1 cellular context compared by ENCODE assay signal in the genomic region with DNA sequence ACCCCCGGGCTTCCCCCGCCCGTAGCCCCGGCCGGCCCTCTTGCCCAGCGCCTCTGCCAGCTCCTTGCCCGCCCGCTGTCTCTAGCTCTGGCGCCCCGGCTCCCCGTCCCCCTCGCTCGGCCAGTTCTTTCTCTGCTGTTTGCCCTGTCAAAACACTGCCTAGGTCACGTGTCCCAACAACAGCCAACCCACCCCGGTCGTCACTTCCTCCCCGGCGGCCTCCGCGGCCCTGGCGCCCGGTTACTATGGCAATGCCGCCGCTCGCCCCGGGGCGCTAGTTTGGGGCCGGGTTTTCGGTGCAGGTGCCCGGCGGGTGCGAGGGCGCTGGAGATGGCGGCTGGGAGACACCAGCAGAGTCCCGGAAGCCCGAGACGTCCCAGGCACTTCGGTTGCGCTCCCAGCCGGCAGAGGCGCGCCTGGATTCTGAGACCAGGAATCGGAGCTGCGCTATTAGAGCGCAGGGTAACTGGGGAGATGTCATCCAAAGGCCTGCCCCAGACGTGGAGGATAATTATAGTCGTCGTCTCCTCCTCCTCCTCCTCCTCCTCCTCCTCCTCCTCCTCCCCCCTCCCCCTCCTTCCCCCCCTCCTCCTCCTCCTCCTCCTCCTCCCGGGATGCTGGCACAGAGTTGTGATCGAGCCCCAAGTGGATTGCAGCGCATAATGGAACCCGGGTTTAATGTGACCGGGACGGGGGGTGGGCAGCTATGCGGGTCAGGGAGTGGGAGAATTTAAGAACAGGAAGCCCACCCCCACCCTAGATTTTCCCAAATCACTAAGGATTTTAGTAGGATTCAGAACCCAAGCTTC.
TF ChIP-seq lines count a peak whose summit lies in the region.

A gene with protein sequence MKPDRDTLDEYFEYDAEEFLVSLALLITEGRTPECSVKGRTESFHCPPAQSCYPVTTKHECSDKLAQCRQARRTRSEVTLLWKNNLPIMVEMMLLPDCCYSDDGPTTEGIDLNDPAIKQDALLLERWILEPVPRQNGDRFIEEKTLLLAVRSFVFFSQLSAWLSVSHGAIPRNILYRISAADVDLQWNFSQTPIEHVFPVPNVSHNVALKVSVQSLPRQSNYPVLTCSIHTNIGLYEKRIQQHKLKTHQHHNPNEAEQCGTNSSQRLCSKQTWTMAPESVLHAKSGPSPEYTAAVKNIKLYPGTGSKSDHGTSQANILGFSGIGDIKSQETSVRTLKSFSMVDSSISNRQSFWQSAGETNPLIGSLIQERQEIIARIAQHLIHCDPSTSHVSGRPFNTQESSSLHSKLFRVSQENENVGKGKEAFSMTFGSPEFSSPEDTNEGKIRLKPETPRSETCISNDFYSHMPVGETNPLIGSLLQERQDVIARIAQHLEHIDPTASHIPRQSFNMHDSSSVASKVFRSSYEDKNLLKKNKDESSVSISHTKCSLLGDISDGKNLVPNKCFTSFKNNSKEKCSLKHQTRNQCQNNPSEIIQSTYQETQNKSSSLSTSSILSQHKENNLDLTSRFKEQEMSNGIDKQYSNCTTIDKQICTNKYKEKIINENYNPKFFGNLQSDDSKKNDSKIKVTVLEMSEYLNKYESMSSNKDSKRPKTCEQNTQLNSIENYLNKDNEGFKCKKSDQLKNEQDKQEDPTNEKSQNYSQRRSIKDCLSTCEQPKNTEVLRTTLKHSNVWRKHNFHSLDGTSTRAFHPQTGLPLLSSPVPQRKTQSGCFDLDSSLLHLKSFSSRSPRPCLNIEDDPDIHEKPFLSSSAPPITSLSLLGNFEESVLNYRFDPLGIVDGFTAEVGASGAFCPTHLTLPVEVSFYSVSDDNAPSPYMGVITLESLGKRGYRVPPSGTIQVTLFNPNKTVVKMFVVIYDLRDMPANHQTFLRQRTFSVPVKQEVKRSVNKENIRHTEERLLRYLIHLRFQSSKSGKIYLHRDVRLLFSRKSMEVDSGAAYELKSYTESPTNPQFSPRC (minus strand): TSS at position 157 of the 809 bp plus-strand sequence. CDS start 1,367 bp downstream, outside the sequence.

TF ChIP-seq in HepG2, 621 proteins besides CTCF, POLR2A, EP300 and RAD21 (continued from another document and continues in another):
- TF ChIP-seq HMGXB4 (CRISPR knock-in tag; IDR thresholded peaks at IDR 0.05; ENCODE audit: borderline replicate concordance in 1 of 2, low read depth in 1 of 2) = peak; percentile 31 to 66; a peak in 2 of 4 replicates
- TF ChIP-seq ZNF253 (CRISPR knock-in tag; IDR thresholded peaks at IDR 0.05; ENCODE audit: borderline replicate concordance) = no peak
- TF ChIP-seq, protein P1, sequence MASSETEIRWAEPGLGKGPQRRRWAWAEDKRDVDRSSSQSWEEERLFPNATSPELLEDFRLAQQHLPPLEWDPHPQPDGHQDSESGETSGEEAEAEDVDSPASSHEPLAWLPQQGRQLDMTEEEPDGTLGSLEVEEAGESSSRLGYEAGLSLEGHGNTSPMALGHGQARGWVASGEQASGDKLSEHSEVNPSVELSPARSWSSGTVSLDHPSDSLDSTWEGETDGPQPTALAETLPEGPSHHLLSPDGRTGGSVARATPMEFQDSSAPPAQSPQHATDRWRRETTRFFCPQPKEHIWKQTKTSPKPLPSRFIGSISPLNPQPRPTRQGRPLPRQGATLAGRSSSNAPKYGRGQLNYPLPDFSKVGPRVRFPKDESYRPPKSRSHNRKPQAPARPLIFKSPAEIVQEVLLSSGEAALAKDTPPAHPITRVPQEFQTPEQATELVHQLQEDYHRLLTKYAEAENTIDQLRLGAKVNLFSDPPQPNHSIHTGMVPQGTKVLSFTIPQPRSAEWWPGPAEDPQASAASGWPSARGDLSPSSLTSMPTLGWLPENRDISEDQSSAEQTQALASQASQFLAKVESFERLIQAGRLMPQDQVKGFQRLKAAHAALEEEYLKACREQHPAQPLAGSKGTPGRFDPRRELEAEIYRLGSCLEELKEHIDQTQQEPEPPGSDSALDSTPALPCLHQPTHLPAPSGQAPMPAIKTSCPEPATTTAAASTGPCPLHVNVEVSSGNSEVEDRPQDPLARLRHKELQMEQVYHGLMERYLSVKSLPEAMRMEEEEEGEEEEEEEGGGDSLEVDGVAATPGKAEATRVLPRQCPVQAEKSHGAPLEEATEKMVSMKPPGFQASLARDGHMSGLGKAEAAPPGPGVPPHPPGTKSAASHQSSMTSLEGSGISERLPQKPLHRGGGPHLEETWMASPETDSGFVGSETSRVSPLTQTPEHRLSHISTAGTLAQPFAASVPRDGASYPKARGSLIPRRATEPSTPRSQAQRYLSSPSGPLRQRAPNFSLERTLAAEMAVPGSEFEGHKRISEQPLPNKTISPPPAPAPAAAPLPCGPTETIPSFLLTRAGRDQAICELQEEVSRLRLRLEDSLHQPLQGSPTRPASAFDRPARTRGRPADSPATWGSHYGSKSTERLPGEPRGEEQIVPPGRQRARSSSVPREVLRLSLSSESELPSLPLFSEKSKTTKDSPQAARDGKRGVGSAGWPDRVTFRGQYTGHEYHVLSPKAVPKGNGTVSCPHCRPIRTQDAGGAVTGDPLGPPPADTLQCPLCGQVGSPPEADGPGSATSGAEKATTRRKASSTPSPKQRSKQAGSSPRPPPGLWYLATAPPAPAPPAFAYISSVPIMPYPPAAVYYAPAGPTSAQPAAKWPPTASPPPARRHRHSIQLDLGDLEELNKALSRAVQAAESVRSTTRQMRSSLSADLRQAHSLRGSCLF (CRISPR knock-in tag; IDR thresholded peaks at IDR 0.05; ENCODE audit: borderline replicate concordance) = no peak
- peak; percentile 26; the same call in 1 of the 2 replicates for TF ChIP-seq PAXIP1 (CRISPR knock-in tag; conservative IDR thresholded peaks at IDR 0.05)
- peak; percentile 37; the same call in 1 of the 2 replicates for TF ChIP-seq POGK (CRISPR knock-in tag; conservative IDR thresholded peaks at IDR 0.05)
- TF ChIP-seq ZMAT3 (CRISPR knock-in tag; conservative IDR thresholded peaks at IDR 0.05) = no peak
- TF ChIP-seq NR2C2 (CRISPR knock-in tag; IDR thresholded peaks at IDR 0.05; ENCODE audit: borderline replicate concordance) = no peak
- no peak for TF ChIP-seq ZNF468 (CRISPR knock-in tag; IDR thresholded peaks at IDR 0.05)
- TF ChIP-seq, protein P2, sequence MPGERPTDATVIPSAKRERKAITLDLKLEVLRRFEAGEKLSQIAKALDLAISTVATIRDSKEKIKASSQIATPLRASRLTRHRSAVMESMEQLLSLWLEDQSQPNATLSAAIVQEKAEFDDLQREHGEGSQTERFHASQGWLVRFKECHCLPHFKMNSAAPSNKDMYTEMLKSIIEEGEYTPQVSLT (CRISPR knock-in tag; IDR thresholded peaks at IDR 0.05; ENCODE audit: borderline replicate concordance, low read depth) = no peak
- TF ChIP-seq, protein P3, sequence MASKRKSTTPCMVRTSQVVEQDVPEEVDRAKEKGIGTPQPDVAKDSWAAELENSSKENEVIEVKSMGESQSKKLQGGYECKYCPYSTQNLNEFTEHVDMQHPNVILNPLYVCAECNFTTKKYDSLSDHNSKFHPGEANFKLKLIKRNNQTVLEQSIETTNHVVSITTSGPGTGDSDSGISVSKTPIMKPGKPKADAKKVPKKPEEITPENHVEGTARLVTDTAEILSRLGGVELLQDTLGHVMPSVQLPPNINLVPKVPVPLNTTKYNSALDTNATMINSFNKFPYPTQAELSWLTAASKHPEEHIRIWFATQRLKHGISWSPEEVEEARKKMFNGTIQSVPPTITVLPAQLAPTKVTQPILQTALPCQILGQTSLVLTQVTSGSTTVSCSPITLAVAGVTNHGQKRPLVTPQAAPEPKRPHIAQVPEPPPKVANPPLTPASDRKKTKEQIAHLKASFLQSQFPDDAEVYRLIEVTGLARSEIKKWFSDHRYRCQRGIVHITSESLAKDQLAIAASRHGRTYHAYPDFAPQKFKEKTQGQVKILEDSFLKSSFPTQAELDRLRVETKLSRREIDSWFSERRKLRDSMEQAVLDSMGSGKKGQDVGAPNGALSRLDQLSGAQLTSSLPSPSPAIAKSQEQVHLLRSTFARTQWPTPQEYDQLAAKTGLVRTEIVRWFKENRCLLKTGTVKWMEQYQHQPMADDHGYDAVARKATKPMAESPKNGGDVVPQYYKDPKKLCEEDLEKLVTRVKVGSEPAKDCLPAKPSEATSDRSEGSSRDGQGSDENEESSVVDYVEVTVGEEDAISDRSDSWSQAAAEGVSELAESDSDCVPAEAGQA (IDR thresholded peaks at IDR 0.05; ENCODE audit: low read depth) = peak; percentile 73
- TF ChIP-seq, protein P3 (CRISPR knock-in tag; IDR thresholded peaks at IDR 0.05; ENCODE audit: borderline replicate concordance) = no peak
